36 cellular contexts compared by ENCODE assay signal in the genomic region with DNA sequence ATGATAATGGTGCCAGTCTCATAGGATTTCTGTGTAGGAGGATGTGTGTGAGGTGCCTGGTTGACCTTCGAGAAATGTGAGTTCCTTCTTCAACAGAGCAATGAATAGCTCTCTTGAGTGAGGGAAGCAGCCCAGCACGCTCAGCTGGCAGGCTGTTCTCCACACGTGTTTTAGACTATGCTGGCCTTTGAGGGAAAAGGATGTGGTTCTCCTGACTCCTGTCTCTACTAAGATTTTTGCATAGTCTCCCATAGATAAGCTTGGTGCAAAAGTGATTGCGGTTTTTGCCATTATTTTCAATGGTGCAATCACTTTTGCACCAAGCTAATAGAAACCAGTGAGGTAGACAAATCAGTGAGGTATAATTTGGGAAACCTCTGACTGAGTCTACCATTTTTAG.
"Had no signal": no experiment of that assay in that cellular context is flagged by ENCODE, and none has a peak within 500 bp of the region (broad histone marks: within the 10 kb centered on the region; RNA-seq: fewer than 3 reads in every experiment).

No MANE protein-coding gene starts in this region.

- ATAC-seq: activated CD4-positive, alpha-beta T cell treated with anti-CD3 and anti-CD28 coated beads for 36 hours; activated naive CD4-positive, alpha-beta T cell treated with anti-CD3 and anti-CD28 coated beads, Interleukin-2, amount 50 U/mL, for 72 hours; activated T-cell treated with anti-CD3 and anti-CD28 coated beads, Interleukin-2, amount 50 U/mL, for 72 hours; body of pancreas; effector memory CD8-positive, alpha-beta T cell; gastrocnemius medialis; heart left ventricle; T-helper 17 cell had no signal

- H3K27me3 Mint-ChIP-seq: activated CD4-positive, alpha-beta memory T cell treated with anti-CD3 and anti-CD28 coated beads, Interleukin-2, amount 10 ng/mL, durations not matched to agents 7 days and 5 days; activated CD4-positive, alpha-beta T cell treated with anti-CD3 and anti-CD28 coated beads, Interleukin-2, amount 10 ng/mL, durations not matched to agents 24 days and 14 days; activated naive CD4-positive, alpha-beta T cell treated with anti-CD3 and anti-CD28 coated beads, Interleukin-2, amount 10 ng/mL, durations not matched to agents 7 days and 5 days; activated naive CD8-positive, alpha-beta T cell treated with anti-CD3 and anti-CD28 coated beads, Interleukin-2, amount 10 ng/mL, durations not matched to agents 7 days and 5 days; activated T-cell treated with anti-CD3 and anti-CD28 coated beads, Interleukin-2, amount 50 U/mL, for 24 hours had no signal

- H3K27ac Mint-ChIP-seq: activated CD4-positive, alpha-beta memory T cell treated with anti-CD3 and anti-CD28 coated beads, Interleukin-2, amount 10 ng/mL, durations not matched to agents 7 days and 5 days; activated CD4-positive, alpha-beta T cell treated with anti-CD3 and anti-CD28 coated beads for 36 hours; activated CD4-positive, alpha-beta T cell treated with anti-CD3 and anti-CD28 coated beads, Interleukin-2, amount 10 ng/mL, durations not matched to agents 24 days and 14 days; activated naive CD4-positive, alpha-beta T cell treated with anti-CD3 and anti-CD28 coated beads, Interleukin-2, amount 10 ng/mL, durations not matched to agents 7 days and 5 days; activated naive CD4-positive, alpha-beta T cell treated with anti-CD3 and anti-CD28 coated beads, Interleukin-2, amount 50 U/mL, for 72 hours; activated naive CD8-positive, alpha-beta T cell treated with anti-CD3 and anti-CD28 coated beads, Interleukin-2, amount 10 ng/mL, durations not matched to agents 7 days and 5 days; activated T-cell treated with anti-CD3 and anti-CD28 coated beads, Interleukin-2, amount 50 U/mL, for 24 hours; activated T-cell treated with anti-CD3 and anti-CD28 coated beads, Interleukin-2, amount 50 U/mL, for 72 hours; effector memory CD8-positive, alpha-beta T cell; T-helper 17 cell; T-helper 2 cell treated with Interferon-gamma antibody and Interleukin-4, amounts not matched to agents 5 μg/mL and 100 μg/mL, for 36 hours had no signal

- H3K9me3 ChIP-seq: body of pancreas, esophagus squamous epithelium, gastrocnemius medialis, heart left ventricle had no signal

- H3K4me1 ChIP-seq: body of pancreas, esophagus squamous epithelium, gastrocnemius medialis had no signal

- H3K27me3 ChIP-seq: body of pancreas, esophagus squamous epithelium, gastrocnemius medialis, heart left ventricle had no signal

- H3K9me3 Mint-ChIP-seq: activated CD4-positive, alpha-beta memory T cell treated with anti-CD3 and anti-CD28 coated beads, Interleukin-2, amount 10 ng/mL, durations not matched to agents 7 days and 5 days; activated CD4-positive, alpha-beta T cell treated with anti-CD3 and anti-CD28 coated beads, Interleukin-2, amount 10 ng/mL, durations not matched to agents 24 days and 14 days; activated naive CD4-positive, alpha-beta T cell treated with anti-CD3 and anti-CD28 coated beads, Interleukin-2, amount 10 ng/mL, durations not matched to agents 7 days and 5 days; activated naive CD4-positive, alpha-beta T cell treated with anti-CD3 and anti-CD28 coated beads, Interleukin-2, amount 50 U/mL, for 72 hours; activated naive CD8-positive, alpha-beta T cell treated with anti-CD3 and anti-CD28 coated beads, Interleukin-2, amount 10 ng/mL, durations not matched to agents 7 days and 5 days; activated T-cell treated with anti-CD3 and anti-CD28 coated beads, Interleukin-2, amount 50 U/mL, for 24 hours; activated T-cell treated with anti-CD3 and anti-CD28 coated beads, Interleukin-2, amount 50 U/mL, for 72 hours; T-helper 2 cell treated with Interferon-gamma antibody and Interleukin-4, amounts not matched to agents 5 μg/mL and 100 μg/mL, for 36 hours had no signal

- DNase-seq: activated CD4-positive, alpha-beta memory T cell treated with anti-CD3 and anti-CD28 coated beads, Interleukin-2, amount 10 ng/mL, durations not matched to agents 7 days and 5 days; activated CD4-positive, alpha-beta T cell treated with anti-CD3 and anti-CD28 coated beads for 36 hours; activated CD4-positive, alpha-beta T cell treated with anti-CD3 and anti-CD28 coated beads, Interleukin-2, amount 10 ng/mL, durations not matched to agents 24 days and 14 days; activated CD4-positive, alpha-beta T cell treated with anti-CD3 and anti-CD28 coated beads, Interleukin-2, amount 50 U/mL, for 4 hours; activated CD4-positive, CD25-positive, alpha-beta regulatory T cell; activated CD4-positive, CD25-positive, alpha-beta regulatory T cell treated with anti-CD3 and anti-CD28 coated beads, Interleukin-2, amount 50 U/mL, for 72 hours; activated CD8-positive, alpha-beta memory T cell treated with anti-CD3 and anti-CD28 coated beads, Interleukin-2, amount 50 U/mL, for 48 hours; activated gamma-delta T cell; activated naive CD4-positive, alpha-beta T cell; activated naive CD4-positive, alpha-beta T cell treated with anti-CD3 and anti-CD28 coated beads, Interleukin-2, amount 10 ng/mL, durations not matched to agents 7 days and 5 days; activated naive CD8-positive, alpha-beta T cell treated with anti-CD3 and anti-CD28 coated beads, Interleukin-2, amount 10 ng/mL, durations not matched to agents 7 days and 5 days; activated T-cell treated with anti-CD3 and anti-CD28 coated beads for 4 hours; activated T-cell treated with anti-CD3 and anti-CD28 coated beads, Interleukin-2, amount 50 U/mL, for 24 hours; activated T-cell treated with anti-CD3 and anti-CD28 coated beads, Interleukin-2, amount 50 U/mL, for 72 hours; amniotic stem cell; anterior cingulate cortex; body of pancreas; caudate nucleus; cortex of kidney; dermis blood vessel endothelial cell; effector CD4-positive, alpha-beta T cell; effector memory CD8-positive, alpha-beta T cell; esophagus squamous epithelium; foreskin fibroblast; gastrocnemius medialis; glutamatergic neuron; heart left ventricle; T-helper 1 cell; T-helper 17 cell; T1000 had no signal

- H3K4me1 Mint-ChIP-seq: activated CD4-positive, alpha-beta memory T cell treated with anti-CD3 and anti-CD28 coated beads, Interleukin-2, amount 10 ng/mL, durations not matched to agents 7 days and 5 days; activated CD4-positive, alpha-beta T cell treated with anti-CD3 and anti-CD28 coated beads for 36 hours; activated CD4-positive, alpha-beta T cell treated with anti-CD3 and anti-CD28 coated beads, Interleukin-2, amount 10 ng/mL, durations not matched to agents 24 days and 14 days; activated naive CD4-positive, alpha-beta T cell treated with anti-CD3 and anti-CD28 coated beads, Interleukin-2, amount 10 ng/mL, durations not matched to agents 7 days and 5 days; activated naive CD8-positive, alpha-beta T cell treated with anti-CD3 and anti-CD28 coated beads, Interleukin-2, amount 10 ng/mL, durations not matched to agents 7 days and 5 days; T-helper 17 cell had no signal

- FAIRE-seq: colon, endometrium, endothelial cell of umbilical vein had no signal

- H3K36me3 ChIP-seq: esophagus squamous epithelium, gastrocnemius medialis, heart left ventricle had no signal

- H3K27ac ChIP-seq: body of pancreas, epithelial cell of prostate, esophagus squamous epithelium, gastrocnemius medialis, heart left ventricle had no signal

- H3K4me3 ChIP-seq: body of pancreas, esophagus squamous epithelium, gastrocnemius medialis, heart left ventricle had no signal

- H3K36me3 Mint-ChIP-seq: activated naive CD4-positive, alpha-beta T cell treated with anti-CD3 and anti-CD28 coated beads, Interleukin-2, amount 10 ng/mL, durations not matched to agents 7 days and 5 days; activated naive CD4-positive, alpha-beta T cell treated with anti-CD3 and anti-CD28 coated beads, Interleukin-2, amount 50 U/mL, for 72 hours; activated naive CD8-positive, alpha-beta T cell treated with anti-CD3 and anti-CD28 coated beads, Interleukin-2, amount 10 ng/mL, durations not matched to agents 7 days and 5 days had no signal

- H3K4me3 Mint-ChIP-seq: activated CD4-positive, alpha-beta memory T cell treated with anti-CD3 and anti-CD28 coated beads, Interleukin-2, amount 10 ng/mL, durations not matched to agents 7 days and 5 days; activated CD4-positive, alpha-beta T cell treated with anti-CD3 and anti-CD28 coated beads for 36 hours; activated CD4-positive, alpha-beta T cell treated with anti-CD3 and anti-CD28 coated beads, Interleukin-2, amount 10 ng/mL, durations not matched to agents 24 days and 14 days; activated naive CD4-positive, alpha-beta T cell treated with anti-CD3 and anti-CD28 coated beads, Interleukin-2, amount 10 ng/mL, durations not matched to agents 7 days and 5 days; activated naive CD8-positive, alpha-beta T cell treated with anti-CD3 and anti-CD28 coated beads, Interleukin-2, amount 10 ng/mL, durations not matched to agents 7 days and 5 days; activated T-cell treated with anti-CD3 and anti-CD28 coated beads, Interleukin-2, amount 50 U/mL, for 24 hours; activated T-cell treated with anti-CD3 and anti-CD28 coated beads, Interleukin-2, amount 50 U/mL, for 72 hours; effector memory CD8-positive, alpha-beta T cell; T-helper 17 cell; T-helper 2 cell treated with Interferon-gamma antibody and Interleukin-4, amounts not matched to agents 5 μg/mL and 100 μg/mL, for 36 hours had no signal
